ENCODE assay signal across 2 cellular contexts in the genomic region with DNA sequence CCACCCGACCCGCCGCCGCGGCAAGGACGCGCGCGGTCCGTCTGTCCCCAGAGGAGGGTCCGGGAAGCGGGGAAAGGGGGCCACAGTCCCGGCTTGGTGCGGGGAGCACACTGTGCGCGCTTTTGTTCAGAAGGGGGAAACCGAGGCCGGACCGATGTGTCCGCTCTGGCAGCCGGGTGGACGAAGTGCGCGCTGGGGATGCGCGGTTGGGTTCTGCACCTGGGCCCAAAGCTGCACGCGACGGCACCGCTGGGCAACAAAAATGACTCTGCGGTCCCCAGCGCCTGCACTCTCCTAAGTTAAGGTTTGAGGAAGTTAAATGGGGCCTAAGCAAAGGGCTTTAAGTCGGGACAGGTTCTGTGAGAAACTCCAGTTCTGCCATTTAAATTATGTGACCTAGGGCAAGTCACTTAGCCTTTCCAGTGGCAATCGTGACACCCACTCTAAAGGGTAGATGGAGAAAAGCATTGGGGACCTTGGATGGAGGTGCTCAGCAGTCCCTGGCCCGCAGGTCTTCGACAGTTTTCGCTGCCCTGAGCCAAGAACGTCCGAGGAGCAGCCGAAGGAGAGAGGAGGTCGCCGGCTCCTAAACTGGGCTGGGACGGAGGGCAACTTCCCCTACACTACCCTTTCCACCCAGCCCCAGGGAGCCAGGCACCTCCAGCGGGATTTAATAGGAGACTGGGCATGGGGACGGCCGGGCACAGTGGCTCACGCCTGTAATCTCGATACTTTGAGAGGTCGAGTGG.
TF ChIP-seq lines count a peak whose summit lies in the region.

No MANE protein-coding gene starts in this region.

TF ChIP-seq in SK-N-SH, 30 proteins besides CTCF, POLR2A, EP300 and RAD21:
- TF ChIP-seq, protein P1, sequence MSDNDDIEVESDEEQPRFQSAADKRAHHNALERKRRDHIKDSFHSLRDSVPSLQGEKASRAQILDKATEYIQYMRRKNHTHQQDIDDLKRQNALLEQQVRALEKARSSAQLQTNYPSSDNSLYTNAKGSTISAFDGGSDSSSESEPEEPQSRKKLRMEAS (IDR thresholded peaks at IDR 0.05; ENCODE audit: low read depth) = 0 out of 2 replicates have a peak, but pooled peaks have one; percentile 11
- no peak for TF ChIP-seq CHD2 (IDR thresholded peaks at IDR 0.05; ENCODE audit: low read length, partially characterized antibody)

TF ChIP-seq in HepG2, 621 proteins besides CTCF, POLR2A, EP300 and RAD21 (continues in another document):
- no peak for TF ChIP-seq SP4 (CRISPR knock-in tag; IDR thresholded peaks at IDR 0.05)
- no peak for TF ChIP-seq HDAC6 (IDR thresholded peaks at IDR 0.05; ENCODE audit: low read depth, low read length)
- TF ChIP-seq FLYWCH1 (CRISPR knock-in tag; IDR thresholded peaks at IDR 0.05) = no peak
- TF ChIP-seq ZSCAN5A (CRISPR knock-in tag; IDR thresholded peaks at IDR 0.05; ENCODE audit: borderline replicate concordance) = no peak
- no peak for TF ChIP-seq ZNF24 (IDR thresholded peaks at IDR 0.05)
- TF ChIP-seq NFE2 (CRISPR knock-in tag; IDR thresholded peaks at IDR 0.05) = no peak
- no peak for TF ChIP-seq NFKBIZ (CRISPR knock-in tag; IDR thresholded peaks at IDR 0.05)
- peak; percentile 28; the same call in 1 of the 2 replicates for TF ChIP-seq TAF1 (CRISPR knock-in tag; IDR thresholded peaks at IDR 0.05)
- TF ChIP-seq MED8 (CRISPR knock-in tag; IDR thresholded peaks at IDR 0.05; ENCODE audit: insufficient replicate concordance) = peak; percentile 7
- TF ChIP-seq AGO2 (optimal IDR thresholded peaks at IDR 0.05; ENCODE audit: low read depth, low read length) = peak; percentile 2
- no peak for TF ChIP-seq ARNTL (CRISPR knock-in tag; IDR thresholded peaks at IDR 0.05)
- TF ChIP-seq HOXA3 (CRISPR knock-in tag; IDR thresholded peaks at IDR 0.05) = peak; percentile 12; the same call in 1 of the 2 replicates
- peak; percentile 3; the same call in 1 of the 2 replicates for TF ChIP-seq GMEB1 (CRISPR knock-in tag; IDR thresholded peaks at IDR 0.05; ENCODE audit: borderline replicate concordance)
- no peak for TF ChIP-seq ZNF589 (CRISPR knock-in tag; conservative IDR thresholded peaks at IDR 0.05)
- TF ChIP-seq ZNF138 (CRISPR knock-in tag; IDR thresholded peaks at IDR 0.05; ENCODE audit: low read depth) = 0 out of 2 replicates have a peak, but pooled peaks have one; percentile 33
- TF ChIP-seq, protein P2, sequence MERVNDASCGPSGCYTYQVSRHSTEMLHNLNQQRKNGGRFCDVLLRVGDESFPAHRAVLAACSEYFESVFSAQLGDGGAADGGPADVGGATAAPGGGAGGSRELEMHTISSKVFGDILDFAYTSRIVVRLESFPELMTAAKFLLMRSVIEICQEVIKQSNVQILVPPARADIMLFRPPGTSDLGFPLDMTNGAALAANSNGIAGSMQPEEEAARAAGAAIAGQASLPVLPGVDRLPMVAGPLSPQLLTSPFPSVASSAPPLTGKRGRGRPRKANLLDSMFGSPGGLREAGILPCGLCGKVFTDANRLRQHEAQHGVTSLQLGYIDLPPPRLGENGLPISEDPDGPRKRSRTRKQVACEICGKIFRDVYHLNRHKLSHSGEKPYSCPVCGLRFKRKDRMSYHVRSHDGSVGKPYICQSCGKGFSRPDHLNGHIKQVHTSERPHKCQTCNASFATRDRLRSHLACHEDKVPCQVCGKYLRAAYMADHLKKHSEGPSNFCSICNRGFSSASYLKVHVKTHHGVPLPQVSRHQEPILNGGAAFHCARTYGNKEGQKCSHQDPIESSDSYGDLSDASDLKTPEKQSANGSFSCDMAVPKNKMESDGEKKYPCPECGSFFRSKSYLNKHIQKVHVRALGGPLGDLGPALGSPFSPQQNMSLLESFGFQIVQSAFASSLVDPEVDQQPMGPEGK (CRISPR knock-in tag; IDR thresholded peaks at IDR 0.05) = no peak
- TF ChIP-seq PRDM10 (CRISPR knock-in tag; IDR thresholded peaks at IDR 0.05; ENCODE audit: low read depth) = no peak
- TF ChIP-seq NR2C2 (CRISPR knock-in tag; IDR thresholded peaks at IDR 0.05; ENCODE audit: borderline replicate concordance) = no peak
- TF ChIP-seq MAFK (conservative IDR thresholded peaks at IDR 0.05 in 1 of 2, IDR thresholded peaks at IDR 0.05 in 1 of 2; ENCODE audit: low read length in 2 of 2) = no peak
- no peak for TF ChIP-seq MIXL1 (CRISPR knock-in tag; IDR thresholded peaks at IDR 0.05)
- TF ChIP-seq ZNF775 (CRISPR knock-in tag; IDR thresholded peaks at IDR 0.05; ENCODE audit: borderline replicate concordance) = no peak
- TF ChIP-seq ZNF670 (CRISPR knock-in tag; IDR thresholded peaks at IDR 0.05; ENCODE audit: borderline replicate concordance) = 0 out of 2 replicates have a peak, but pooled peaks have one; percentile 26
- TF ChIP-seq, protein P3, sequence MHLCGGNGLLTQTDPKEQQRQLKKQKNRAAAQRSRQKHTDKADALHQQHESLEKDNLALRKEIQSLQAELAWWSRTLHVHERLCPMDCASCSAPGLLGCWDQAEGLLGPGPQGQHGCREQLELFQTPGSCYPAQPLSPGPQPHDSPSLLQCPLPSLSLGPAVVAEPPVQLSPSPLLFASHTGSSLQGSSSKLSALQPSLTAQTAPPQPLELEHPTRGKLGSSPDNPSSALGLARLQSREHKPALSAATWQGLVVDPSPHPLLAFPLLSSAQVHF (CRISPR knock-in tag; IDR thresholded peaks at IDR 0.05) = no peak
- no peak; the same call in 1 of the 2 replicates for TF ChIP-seq RFXANK (CRISPR knock-in tag; IDR thresholded peaks at IDR 0.05)
- no peak for TF ChIP-seq ZKSCAN1 (IDR thresholded peaks at IDR 0.05; ENCODE audit: low read length)
- TF ChIP-seq, protein P4, sequence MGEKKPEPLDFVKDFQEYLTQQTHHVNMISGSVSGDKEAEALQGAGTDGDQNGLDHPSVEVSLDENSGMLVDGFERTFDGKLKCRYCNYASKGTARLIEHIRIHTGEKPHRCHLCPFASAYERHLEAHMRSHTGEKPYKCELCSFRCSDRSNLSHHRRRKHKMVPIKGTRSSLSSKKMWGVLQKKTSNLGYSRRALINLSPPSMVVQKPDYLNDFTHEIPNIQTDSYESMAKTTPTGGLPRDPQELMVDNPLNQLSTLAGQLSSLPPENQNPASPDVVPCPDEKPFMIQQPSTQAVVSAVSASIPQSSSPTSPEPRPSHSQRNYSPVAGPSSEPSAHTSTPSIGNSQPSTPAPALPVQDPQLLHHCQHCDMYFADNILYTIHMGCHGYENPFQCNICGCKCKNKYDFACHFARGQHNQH (CRISPR knock-in tag; IDR thresholded peaks at IDR 0.05) = peak; percentile 2; the same call in 1 of the 2 replicates
- no peak for TF ChIP-seq GATAD2A (CRISPR knock-in tag; IDR thresholded peaks at IDR 0.05)
- 0 out of 2 replicates have a peak, but pooled peaks have one; percentile 18 for TF ChIP-seq ZNF430 (CRISPR knock-in tag; IDR thresholded peaks at IDR 0.05)
- TF ChIP-seq CREM (IDR thresholded peaks at IDR 0.05) = no peak
- TF ChIP-seq CREM (CRISPR knock-in tag; IDR thresholded peaks at IDR 0.05) = no peak
- TF ChIP-seq SNAPC4 (CRISPR knock-in tag; IDR thresholded peaks at IDR 0.05) = 0 out of 2 replicates have a peak, but pooled peaks have one; percentile 2
- peak; percentile 28; the same call in 1 of the 2 replicates for TF ChIP-seq ZNF501 (CRISPR knock-in tag; IDR thresholded peaks at IDR 0.05)
- TF ChIP-seq ZNF740 (CRISPR knock-in tag; IDR thresholded peaks at IDR 0.05) = peak; percentile 18; the same call in 1 of the 2 replicates
- TF ChIP-seq ZNF724P (CRISPR knock-in tag; IDR thresholded peaks at IDR 0.05; ENCODE audit: borderline replicate concordance) = 0 out of 2 replicates have a peak, but pooled peaks have one; percentile 14
- no peak for TF ChIP-seq RCOR2 (CRISPR knock-in tag; IDR thresholded peaks at IDR 0.05)
